Comparison of ENCODE assay signal across 14 cellular contexts in genomic region chr6:70503813-70504465, GRCh38.
A peak's percentile ranks its signal among the peaks of the same experiment; 100 is the strongest.
DNase-seq lines count a peak whose midpoint lies in the region; ATAC-seq, FAIRE-seq and TF ChIP-seq lines count a peak whose summit lies in the region.
"Had no signal": no experiment of that assay in that cellular context is flagged by ENCODE, and none has a peak within 500 bp of the region (broad histone marks: within the 10 kb centered on the region; RNA-seq: fewer than 3 reads in every experiment).

No MANE protein-coding gene starts in this region.

- H2BK5ac ChIP-seq in mesendoderm (ENCODE audit: low read length): no peak overlapping the region

- no peak overlapping the region for H3K56ac ChIP-seq in mesendoderm (ENCODE audit: low read length)

- no peak for TF ChIP-seq POLR2A in A549 (IDR thresholded peaks at IDR 0.05; ENCODE audit: low read length)
- no peak for TF ChIP-seq POLR2A in GM12878 (IDR thresholded peaks at IDR 0.05; ENCODE audit: low read depth, low read length)

- no peak overlapping the region for H3K18ac ChIP-seq in mesendoderm (ENCODE audit: low read length)

- no peak overlapping the region for H2AK5ac ChIP-seq in mesendoderm (ENCODE audit: low read length)

- no peaks in the 10 kb centered on the region for H3K27me3 ChIP-seq in GM12878 (replicated peaks in 1 of 2; ENCODE audit: control insufficient read depth in 2 of 2, insufficient read depth in 2 of 2, low read length in 1 of 2)
- H3K27me3 ChIP-seq in right cardiac atrium (ENCODE audit: control insufficient read depth, insufficient read depth): no peaks in the 10 kb centered on the region
- H3K27me3 ChIP-seq in mesendoderm (ENCODE audit: insufficient read depth, low read length, poor library complexity): no peaks in the 10 kb centered on the region

- H3K36me3 ChIP-seq in HEK293 (ENCODE audit: control insufficient read depth in 2 of 2, insufficient read depth in 1 of 2, low read length in 2 of 2) (peaks cover 5 to 40% of the 10 kb centered on the region in 2 experiments), GM12878 (ENCODE audit: control insufficient read depth in 2 of 2, insufficient read depth in 2 of 2, low read length in 1 of 2) (peaks cover 0 to 16% of the 10 kb centered on the region in 2 experiments; a peak in 3 of 4 replicates), mesendoderm (ENCODE audit: control insufficient read depth, insufficient read depth, low read length) (no peaks in the 10 kb centered on the region)

- CTCF ChIA-PET in A549 (lab: Yijun Ruan, JAX): no interaction called here
- CTCF ChIA-PET in HEK293 (lab: Yijun Ruan, JAX): interaction anchor here (0.7 to 0.8 kb wide), 2 partner anchors 193 to 290 kb away, joined by 3 read pairs; no protein-coding TSS in a partner anchor
- CTCF ChIA-PET in GM12878 (lab: Yijun Ruan, JAX): interaction anchor here (0.5 kb wide), 1 partner anchor 17 kb away, joined by 3 read pairs; no protein-coding TSS in a partner anchor

- no peak overlapping the region for H3K4me2 ChIP-seq in A549
- H3K4me2 ChIP-seq in GM12878 (ENCODE audit: control insufficient read depth, insufficient read depth): no peak overlapping the region
- H3K4me2 ChIP-seq in mesendoderm (ENCODE audit: low read length): no peak overlapping the region

- SMC1A ChIA-PET in GM12878 (lab: Charles Lee; ENCODE audit: uncharacterized antibody, unreplicated experiment): no interaction called here

- H3K4me1 ChIP-seq in A549 (no peaks in the 10 kb centered on the region), HEK293 (ENCODE audit: control insufficient read depth, insufficient read depth, low read length) (no peaks in the 10 kb centered on the region), GM12878 (ENCODE audit: control insufficient read depth, insufficient read depth, low read length) (no peaks in the 10 kb centered on the region), right cardiac atrium (ENCODE audit: control insufficient read depth, insufficient read depth, low read length) (no peaks in the 10 kb centered on the region), mesendoderm (ENCODE audit: control insufficient read depth, low read depth, low read length) (no peaks in the 10 kb centered on the region)

- H3K9me3 ChIP-seq in A549 (peaks cover 7% of the 10 kb centered on the region; the same call in 2 of the 3 replicates), HEK293 (ENCODE audit: control insufficient read depth, insufficient read depth, low read depth, low read length) (no peaks in the 10 kb centered on the region), GM12878 (replicated peaks; ENCODE audit: control insufficient read depth, insufficient read depth, low read length) (peaks cover 10% of the 10 kb centered on the region), right cardiac atrium (ENCODE audit: control insufficient read depth, low read length) (no peaks in the 10 kb centered on the region)

- H3K79me1 ChIP-seq in mesendoderm (ENCODE audit: low read length): no peaks in the 10 kb centered on the region

- POLR2A ChIA-PET in A549 (lab: Yijun Ruan, JAX) (no interaction called here), HEK293 (lab: Yijun Ruan, JAX) (no interaction called here), GM12878 (lab: Charles Lee) (no interaction called here)

- TF ChIP-seq RAD21 in A549 (conservative IDR thresholded peaks at IDR 0.05 in 1 of 2, IDR thresholded peaks at IDR 0.05 in 1 of 2) (no peak), GM12878 (IDR thresholded peaks at IDR 0.05; ENCODE audit: insufficient read depth, low read depth, low read length) (no peak)

- no peak overlapping the region for H3K27ac ChIP-seq in A549
- no peak overlapping the region for H3K27ac ChIP-seq in HEK293 (ENCODE audit: extremely low read depth, low read depth, low read length)
- H3K27ac ChIP-seq in GM12878 (ENCODE audit: control insufficient read depth, insufficient read depth): no peak overlapping the region
- H3K27ac ChIP-seq in right cardiac atrium (ENCODE audit: low read length): no peak overlapping the region
- no peak overlapping the region for H3K27ac ChIP-seq in mesendoderm (ENCODE audit: low read depth, low read length)

- RAD21 ChIA-PET in GM12878 (lab: Charles Lee; ENCODE audit: unreplicated experiment): no interaction called here

- H4K20me1 ChIP-seq in GM12878 (ENCODE audit: control insufficient read depth, insufficient read depth): no peaks in the 10 kb centered on the region

- H3K79me2 ChIP-seq in GM12878 (ENCODE audit: control insufficient read depth, insufficient read depth, low read length) (no peaks in the 10 kb centered on the region), mesendoderm (ENCODE audit: control insufficient read depth, insufficient read depth, low read length) (no peaks in the 10 kb centered on the region)

- H2BK15ac ChIP-seq in mesendoderm (replicated peaks; ENCODE audit: low read depth): no peak overlapping the region

- H2AFZ ChIP-seq in GM12878 (ENCODE audit: control insufficient read depth, low read depth, low read length): no peak overlapping the region

- ATAC-seq in A549 (no peak), GM12878 (no peak), right cardiac atrium (no peak)
- ATAC-seq: HCT116 had no signal

- FAIRE-seq in A549 (lab: Jason Lieb, UNC) (no peak), GM12878 (lab: Jason Lieb, UNC) (no peak)
- FAIRE-seq: GM12892, H54 had no signal

- intact Hi-C loops in GM12878 (cut with micrococcal nuclease; ENCODE audit: unreplicated experiment): no loop called here
- intact Hi-C loops in right cardiac atrium (cut with DNase I): no loop called here

- WGBS in A549 (ENCODE audit: missing lambda C conversion rate): 90% methylated on average over 1 of the region's 1 CpG
- WGBS in GM12878 (ENCODE audit: insufficient coverage, insufficient replicate concordance, low lambda C conversion rate, missing lambda C conversion rate): 94% methylated on average over 1 of the region's 1 CpG
- 97% methylated on average over 1 of the region's 1 CpG for WGBS in right cardiac atrium
- WGBS in mesendoderm (ENCODE audit: extremely low coverage, insufficient coverage, low lambda C conversion rate): no CpG with 5 or more reads among the region's 1 CpG

- no peak overlapping the region for H3K23ac ChIP-seq in mesendoderm (ENCODE audit: low read length)

- H3K4me3 ChIP-seq in A549 (no peak overlapping the region), HEK293 (ENCODE audit: low read depth, low read length) (no peak overlapping the region), GM12878 (no peak overlapping the region), epithelial cell of esophagus (ENCODE audit: low read length) (no peak overlapping the region), right cardiac atrium (ENCODE audit: low read length) (no peak overlapping the region), mesendoderm (ENCODE audit: low read length) (no peak overlapping the region)

- BruUV-seq in GM12878 (replicated peaks; lab: Mats Ljungman, UMichigan): no TSS peak

- H3K9ac ChIP-seq in GM12878 (ENCODE audit: control insufficient read depth, insufficient read depth, low read length): no peak overlapping the region
- no peak overlapping the region for H3K9ac ChIP-seq in mesendoderm (ENCODE audit: low read length)

- no peak overlapping the region for H4K5ac ChIP-seq in mesendoderm (ENCODE audit: low read length)

- DNase-seq in A549 (ENCODE audit: low read depth in 1 of 2, low spot score in 1 of 2): no peak
- no peak for DNase-seq in GM12878 (ENCODE audit: low read depth, low spot score)
- DNase-seq in epithelial cell of esophagus (ENCODE audit: low read depth): peak; percentile 41
- no peak for DNase-seq in T1000 (lab: John Stamatoyannopoulos, UW)
- DNase-seq in right cardiac atrium: no peak
- no peak for DNase-seq in mesendoderm
- DNase-seq: C1 segment of cervical spinal cord; Calu3; CD4-positive, alpha-beta T cell; DMS79 had no signal

- no peak overlapping the region for H2BK120ac ChIP-seq in mesendoderm (ENCODE audit: low read depth, low read length)

- TF ChIP-seq EP300 in A549 (IDR thresholded peaks at IDR 0.05) (no peak), GM12878 (IDR thresholded peaks at IDR 0.05; ENCODE audit: borderline replicate concordance in 1 of 2, control insufficient read depth in 1 of 2, low read depth in 2 of 2, low read length in 2 of 2) (no peak)

- in situ Hi-C loops in GM12878 (cut with MboI): loop anchor here (25.0 kb wide), 1 partner anchor 383 kb away; no protein-coding TSS in a partner anchor

- H4K8ac ChIP-seq in mesendoderm (ENCODE audit: low read depth, low read length): no peak overlapping the region

- TF ChIP-seq CTCF in A549 (IDR thresholded peaks at IDR 0.05) (no peak), HEK293 (tag by site-specific recombination; IDR thresholded peaks at IDR 0.05) (no peak), GM12878 (IDR thresholded peaks at IDR 0.05 in 2 of 3, conservative IDR thresholded peaks at IDR 0.05 in 1 of 3; ENCODE audit: control insufficient read depth in 2 of 3, extremely low read depth in 1 of 3, insufficient read depth in 1 of 3, low read depth in 3 of 3, low read length in 3 of 3) (no peak), epithelial cell of esophagus (IDR thresholded peaks at IDR 0.05; ENCODE audit: insufficient read depth, low read depth, low read length, missing control alignments) (no peak)

- no peak overlapping the region for H3K4ac ChIP-seq in mesendoderm (ENCODE audit: low read depth, low read length)

TF ChIP-seq in A549, 52 proteins besides CTCF, POLR2A, EP300 and RAD21:
- peak; percentile 79 for TF ChIP-seq MAFK (IDR thresholded peaks at IDR 0.05; ENCODE audit: partially characterized antibody)
- TF ChIP-seq NFE2L2 (conservative IDR thresholded peaks at IDR 0.05; ENCODE audit: low read length): peak; percentile 70
- TF ChIP-seq NPAS2 (CRISPR knock-in tag; IDR thresholded peaks at IDR 0.05; ENCODE audit: borderline replicate concordance): no peak

TF ChIP-seq in HEK293, 187 proteins besides CTCF, POLR2A, EP300 and RAD21 (continues in another document):
- no peak for TF ChIP-seq ZNF645 (tag by site-specific recombination; IDR thresholded peaks at IDR 0.05)

TF ChIP-seq in GM12878, 131 proteins besides CTCF, POLR2A, EP300 and RAD21:
- peak; percentile 84; the same call in 1 of the 2 replicates for TF ChIP-seq CBX5 (IDR thresholded peaks at IDR 0.05; ENCODE audit: low read depth)
- no peak for TF ChIP-seq ZZZ3 (IDR thresholded peaks at IDR 0.05; ENCODE audit: control insufficient read depth, insufficient read length, low read depth)
